In genomic region chr6:24583463-24584389, GRCh38 we compare ENCODE assay signal across 7 cellular contexts.
DNase-seq lines count a peak whose midpoint lies in the region; ATAC-seq and TF ChIP-seq lines count a peak whose summit lies in the region.

No MANE protein-coding gene starts in this region.

- 16 to 21% methylated on average over 15 of the region's 15 CpGs for WGBS in lung, 2 donors

- H3K36me3 ChIP-seq in lung (ENCODE audit: control insufficient read depth in 2 of 2, insufficient read depth in 2 of 2, low read length in 2 of 2) = no peaks in the 10 kb centered on the region

- no peaks in the 10 kb centered on the region for H3K4me1 ChIP-seq in lung (ENCODE audit: control insufficient read depth in 2 of 2, insufficient read depth in 2 of 2, low read length in 2 of 2)

- peak; percentile 57 to 83 for DNase-seq in NCI-H526 (lab: John Stamatoyannopoulos, UW)
- peak; percentile 37 to 63 for DNase-seq in activated CD4-positive, alpha-beta T cell treated with anti-CD3 and anti-CD28 coated beads, Interleukin-2, amount 50 U/mL, for 24 hours (ENCODE audit: low read depth in 1 of 2, low spot score in 1 of 2)
- peak; percentile 57 for DNase-seq in ecto neural progenitor cell (ENCODE audit: low spot score)
- DNase-seq in lung (ENCODE audit: low spot score) = peak; percentile 79
- peak; percentile 66 for DNase-seq in stimulated activated CD8-positive, alpha-beta memory T cell treated with anti-CD3 and anti-CD28 coated beads, Interleukin-15, amount 100 ng/mL, for 1 hour (ENCODE audit: low read depth)

- H3K4me3 ChIP-seq in lung = no peak overlapping the region

- no peaks in the 10 kb centered on the region for H3K9me3 ChIP-seq in lung (ENCODE audit: control insufficient read depth in 2 of 2, insufficient read depth in 1 of 2, low read length in 1 of 2)

- no peaks in the 10 kb centered on the region for H3K27me3 ChIP-seq in lung (ENCODE audit: control insufficient read depth, insufficient read depth)

- ATAC-seq in GM18511 (IDR thresholded peaks at IDR 0.05; ENCODE audit: unreplicated experiment) (peak; percentile 84), HG03460 (IDR thresholded peaks at IDR 0.05; ENCODE audit: unreplicated experiment) (peak; percentile 61), lung (ENCODE audit: insufficient read depth, low FRiP score) (peak; percentile 81)

- TF ChIP-seq CTCF in lung (IDR thresholded peaks at IDR 0.05; ENCODE audit: control extremely low read depth, extremely low read depth) = peak; percentile 66

- H3K27ac ChIP-seq in lung (ENCODE audit: low read depth in 1 of 2, low read length in 1 of 2) = peak overlapping the region in 1 of 2 donors; percentile 39
